Comparison of ENCODE assay signal across 8 cellular contexts in genomic region chr4:108172780-108173598, GRCh38. TPM values are rescaled to one million over a fixed set of nuclear protein-coding genes. Genes with fewer than 3 reads are reported as not detected.
A peak's percentile ranks its signal among the peaks of the same experiment; 100 is the strongest.
DNase-seq lines count a peak whose midpoint lies in the region; ATAC-seq lines count a peak whose summit lies in the region.

No MANE protein-coding gene starts in this region.

- peaks cover 29 to 61% of the 10 kb centered on the region in 2 donors for H3K27me3 Mint-ChIP-seq in CD8-positive, alpha-beta memory T cell

- no peaks in the 10 kb centered on the region for H3K36me3 ChIP-seq in CD8-positive, alpha-beta memory T cell (ENCODE audit: insufficient read depth, low read length)

- H3K4me1 ChIP-seq in CD8-positive, alpha-beta memory T cell (ENCODE audit: insufficient read depth, low read length): peaks cover 33% of the 10 kb centered on the region

- H3K36me3 Mint-ChIP-seq in CD8-positive, alpha-beta memory T cell: peaks cover 0 to 2% (median 0%) of the 10 kb centered on the region in 3 donors

- no peaks in the 10 kb centered on the region for H3K9me3 ChIP-seq in CD8-positive, alpha-beta memory T cell (ENCODE audit: low read length)

- H3K4me1 Mint-ChIP-seq in CD8-positive, alpha-beta memory T cell: peaks cover 37 to 47% (median 44%) of the 10 kb centered on the region in 3 donors

- ATAC-seq in GM21367 (IDR thresholded peaks at IDR 0.05; ENCODE audit: unreplicated experiment): peak; percentile 45

- POLR2A ChIA-PET in CD8-positive, alpha-beta memory T cell (lab: Charles Lee): interaction anchor here (0.6 kb wide), 1 partner anchor 12 kb away, joined by 3 read pairs; no protein-coding TSS in a partner anchor

- intact Hi-C loops in posterior vena cava (cut with DNase I): no loop called here

- CTCF ChIA-PET in CD8-positive, alpha-beta memory T cell (lab: Charles Lee): interaction anchor here (0.7 to 1.6 kb wide), 4 partner anchors 8 to 154 kb away, joined by 3 to 4 read pairs (median 4); no protein-coding TSS in a partner anchor

- peak overlapping the region; percentile 82 to 93 (median 87) for H3K4me3 Mint-ChIP-seq in CD8-positive, alpha-beta memory T cell

- H3K9me3 Mint-ChIP-seq in CD8-positive, alpha-beta memory T cell: peaks cover 0 to 3% (median 0%) of the 10 kb centered on the region in 5 donors

- no peaks in the 10 kb centered on the region for H3K27me3 ChIP-seq in CD8-positive, alpha-beta memory T cell (ENCODE audit: insufficient read depth, low read length, poor library complexity, severe bottlenecking)
- H3K27me3 ChIP-seq in layer of hippocampus (ENCODE audit: control insufficient read depth, insufficient read depth, low read length): peaks cover 18% of the 10 kb centered on the region

- peak overlapping the region in 6 of 8 donors; percentile 23 to 87 (median 66) for H3K27ac Mint-ChIP-seq in CD8-positive, alpha-beta memory T cell

- H3K4me3 ChIP-seq in CD8-positive, alpha-beta memory T cell (ENCODE audit: low read length): peak overlapping the region; percentile 71
- peak overlapping the region; percentile 88 for H3K4me3 ChIP-seq in Jurkat, Clone E6-1 (ENCODE audit: low read length)

- DNase-seq in CD8-positive, alpha-beta memory T cell: peak; percentile 43 to 82 (median 63)
- peak; percentile 91 for DNase-seq in Jurkat, Clone E6-1 (ENCODE audit: low read depth, low spot score)
- peak; percentile 45 for DNase-seq in UCSD-AML1 (lab: John Stamatoyannopoulos, UW; ENCODE audit: unreplicated experiment)
- DNase-seq in caudate nucleus (lab: John Stamatoyannopoulos, UW): peak in 7 of 61 donors; percentile 3 to 32 (median 13)
- peak; percentile 75 to 81 for DNase-seq in stimulated activated CD4-positive, alpha-beta T cell treated with anti-CD3 and anti-CD28 coated beads, Interleukin-2, amount 100 ng/mL, for 24 hours
- DNase-seq in posterior vena cava (ENCODE audit: low spot score): no peak

- H3K27ac ChIP-seq in CD8-positive, alpha-beta memory T cell (ENCODE audit: low read depth, low read length): peak overlapping the region; percentile 33
- H3K27ac ChIP-seq in caudate nucleus (ENCODE audit: low read depth, low read length) (peak overlapping the region; percentile 80), layer of hippocampus (ENCODE audit: low read depth, low read length) (peak overlapping the region; percentile 42)

RNA-seq across cellular contexts. Expression of gene LEF1, which starts 4.3 kb away (rescaled TPM):
- total RNA-seq in CD8-positive, alpha-beta memory T cell: 10 to 100 TPM; 53.2 to 55.1 TPM
- polyA plus RNA-seq in CD8-positive, alpha-beta memory T cell: 230 TPM
- polyA plus RNA-seq in Jurkat, Clone E6-1 (2012; ENCODE audit: insufficient read depth, insufficient read length): 288 TPM
- total RNA-seq in posterior vena cava: 1 to 10 TPM; 2.3 to 3.0 TPM

Comparison
In these comparisons a context has a peak if more than half of its experiments do, and no peak if none do; other contexts are left out.
1. RNA of gene LEF1, which starts 4.3 kb away (total RNA-seq): 53.2 to 55.1 TPM in CD8-positive, alpha-beta memory T cell; 2.3 to 3.0 TPM in posterior vena cava; every median in the first group is over 10 times any median in the second.
2. Peak in every context shown above with its lines, with median percentiles within 50 percentile points of each other: H3K27ac ChIP-seq.